Comparison of ENCODE assay signal across 2 cellular contexts in the genomic region with DNA sequence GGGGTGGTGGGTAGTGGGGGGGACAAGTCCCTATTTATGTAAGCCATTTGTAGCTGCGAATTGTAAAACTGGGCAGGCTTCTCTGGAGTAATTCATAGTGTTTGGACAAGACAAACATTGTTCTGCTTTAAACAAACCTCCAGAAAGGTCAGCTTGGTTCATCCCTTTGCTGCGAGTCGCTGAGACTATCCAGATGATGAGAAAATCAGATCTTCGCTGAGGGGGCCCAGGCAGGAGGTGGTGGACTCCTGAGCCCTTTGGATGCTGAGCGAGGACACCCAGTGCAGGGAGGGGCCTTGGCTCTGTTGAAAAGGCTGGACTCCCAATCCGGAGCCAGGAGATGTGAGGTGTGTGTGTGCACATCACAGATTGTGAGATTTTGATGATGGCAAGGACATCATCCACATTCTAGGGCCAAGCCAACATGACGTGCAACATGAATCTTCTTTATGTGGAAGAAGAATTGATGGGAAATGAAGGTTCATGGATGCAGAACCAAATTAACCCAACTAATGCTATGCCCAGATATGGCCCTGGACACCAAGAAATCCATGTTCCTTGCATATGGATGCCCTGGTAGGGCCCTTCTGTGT.
A peak's percentile ranks its signal among the peaks of the same experiment; 100 is the strongest.
TF ChIP-seq lines count a peak whose summit lies in the region.

No MANE protein-coding gene starts in this region.

TF ChIP-seq in HEK293, 187 proteins besides CTCF, POLR2A, EP300 and RAD21:
- TF ChIP-seq ZFHX2 (tag by site-specific recombination; conservative IDR thresholded peaks at IDR 0.05) (0 out of 2 replicates have a peak, but pooled peaks have one; percentile 1), ZBTB48 (tag by site-specific recombination; IDR thresholded peaks at IDR 0.05) (no peak), ZNF157 (tag by site-specific recombination; IDR thresholded peaks at IDR 0.05) (no peak)
- TF ChIP-seq, protein P1, sequence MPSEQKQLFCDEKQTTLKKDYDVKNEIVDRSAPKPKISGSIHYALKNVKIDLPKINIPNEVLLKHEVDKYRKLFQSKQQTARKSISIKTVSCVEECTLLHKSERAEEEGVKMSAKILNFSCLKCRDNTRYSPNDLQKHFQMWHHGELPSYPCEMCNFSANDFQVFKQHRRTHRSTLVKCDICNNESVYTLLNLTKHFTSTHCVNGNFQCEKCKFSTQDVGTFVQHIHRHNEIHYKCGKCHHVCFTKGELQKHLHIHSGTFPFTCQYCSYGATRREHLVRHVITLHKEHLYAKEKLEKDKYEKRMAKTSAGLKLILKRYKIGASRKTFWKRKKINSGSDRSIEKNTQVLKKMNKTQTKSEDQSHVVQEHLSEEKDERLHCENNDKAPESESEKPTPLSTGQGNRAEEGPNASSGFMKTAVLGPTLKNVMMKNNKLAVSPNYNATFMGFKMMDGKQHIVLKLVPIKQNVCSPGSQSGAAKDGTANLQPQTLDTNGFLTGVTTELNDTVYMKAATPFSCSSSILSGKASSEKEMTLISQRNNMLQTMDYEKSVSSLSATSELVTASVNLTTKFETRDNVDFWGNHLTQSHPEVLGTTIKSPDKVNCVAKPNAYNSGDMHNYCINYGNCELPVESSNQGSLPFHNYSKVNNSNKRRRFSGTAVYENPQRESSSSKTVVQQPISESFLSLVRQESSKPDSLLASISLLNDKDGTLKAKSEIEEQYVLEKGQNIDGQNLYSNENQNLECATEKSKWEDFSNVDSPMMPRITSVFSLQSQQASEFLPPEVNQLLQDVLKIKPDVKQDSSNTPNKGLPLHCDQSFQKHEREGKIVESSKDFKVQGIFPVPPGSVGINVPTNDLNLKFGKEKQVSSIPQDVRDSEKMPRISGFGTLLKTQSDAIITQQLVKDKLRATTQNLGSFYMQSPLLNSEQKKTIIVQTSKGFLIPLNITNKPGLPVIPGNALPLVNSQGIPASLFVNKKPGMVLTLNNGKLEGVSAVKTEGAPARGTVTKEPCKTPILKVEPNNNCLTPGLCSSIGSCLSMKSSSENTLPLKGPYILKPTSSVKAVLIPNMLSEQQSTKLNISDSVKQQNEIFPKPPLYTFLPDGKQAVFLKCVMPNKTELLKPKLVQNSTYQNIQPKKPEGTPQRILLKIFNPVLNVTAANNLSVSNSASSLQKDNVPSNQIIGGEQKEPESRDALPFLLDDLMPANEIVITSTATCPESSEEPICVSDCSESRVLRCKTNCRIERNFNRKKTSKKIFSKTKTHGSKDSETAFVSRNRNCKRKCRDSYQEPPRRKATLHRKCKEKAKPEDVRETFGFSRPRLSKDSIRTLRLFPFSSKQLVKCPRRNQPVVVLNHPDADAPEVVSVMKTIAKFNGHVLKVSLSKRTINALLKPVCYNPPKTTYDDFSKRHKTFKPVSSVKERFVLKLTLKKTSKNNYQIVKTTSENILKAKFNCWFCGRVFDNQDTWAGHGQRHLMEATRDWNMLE (tag by site-specific recombination; conservative IDR thresholded peaks at IDR 0.05; ENCODE audit: low read depth): no peak

TF ChIP-seq in HepG2, 621 proteins besides CTCF, POLR2A, EP300 and RAD21:
- TF ChIP-seq ATF7-NPFF (CRISPR knock-in tag; IDR thresholded peaks at IDR 0.05; ENCODE audit: low read depth): no peak
- no peak for TF ChIP-seq FOXA1 (IDR thresholded peaks at IDR 0.05)
- TF ChIP-seq FOXA1 (CRISPR knock-in tag; IDR thresholded peaks at IDR 0.05): no peak
- no peak for TF ChIP-seq ZNF720 (CRISPR knock-in tag; IDR thresholded peaks at IDR 0.05)
- no peak for TF ChIP-seq PITX1 (CRISPR knock-in tag; IDR thresholded peaks at IDR 0.05)
TF ChIP-seq in HepG2: peak in this region for 0.
